In genomic region chr15:58459045-58459444, GRCh38 we compare ENCODE assay signal across 18 cellular contexts. TPM values are rescaled to one million over a fixed set of nuclear protein-coding genes. Genes with fewer than 3 reads are reported as not detected.
A peak's percentile ranks its signal among the peaks of the same experiment; 100 is the strongest.
DNase-seq lines count a peak whose midpoint lies in the region; ATAC-seq and TF ChIP-seq lines count a peak whose summit lies in the region.
"Had no signal": no experiment of that assay in that cellular context is flagged by ENCODE, and none has a peak within 500 bp of the region (broad histone marks: within the 10 kb centered on the region; RNA-seq: fewer than 3 reads in every experiment).

No MANE protein-coding gene starts in this region.

- 82% methylated on average over 2 of the region's 2 CpGs for WGBS in hepatocyte (ENCODE audit: low lambda C conversion rate, missing lambda C conversion rate)

- H3K9me3 ChIP-seq in DND-41 (ENCODE audit: insufficient read depth, low read length, severe bottlenecking) = no peaks in the 10 kb centered on the region
- H3K9me3 ChIP-seq in SJCRH30 (replicated peaks) = no peaks in the 10 kb centered on the region
- no peaks in the 10 kb centered on the region for H3K9me3 ChIP-seq in hepatocyte (ENCODE audit: low read depth)
- no peaks in the 10 kb centered on the region for H3K9me3 ChIP-seq in gastrocnemius medialis
- H3K9me3 ChIP-seq: BE2C, esophagus squamous epithelium, stomach had no signal

- H3K9me2 ChIP-seq in hepatocyte (replicated peaks; ENCODE audit: insufficient read depth) = no peaks in the 10 kb centered on the region

- no peak overlapping the region for H3K9ac ChIP-seq in DND-41 (ENCODE audit: low read depth, low read length)
- H3K9ac ChIP-seq: neural progenitor cell had no signal

- no peaks in the 10 kb centered on the region for H3K36me3 ChIP-seq in DND-41 (ENCODE audit: insufficient read depth, low read length)
- no peaks in the 10 kb centered on the region for H3K36me3 ChIP-seq in SJCRH30
- no peaks in the 10 kb centered on the region for H3K36me3 ChIP-seq in hepatocyte (replicated peaks; ENCODE audit: insufficient read depth, low read depth)
- H3K36me3 ChIP-seq in gastrocnemius medialis = no peaks in the 10 kb centered on the region
- H3K36me3 ChIP-seq: BE2C, esophagus squamous epithelium, neural progenitor cell, stomach had no signal

- H3K4me2 ChIP-seq in DND-41 (ENCODE audit: insufficient read depth, low read length) = no peak overlapping the region
- H3K4me2 ChIP-seq in hepatocyte = no peak overlapping the region
- H3K4me2 ChIP-seq: neural progenitor cell had no signal

- DNase-seq in DND-41 (no peak), SJCRH30 (no peak), hepatocyte (ENCODE audit: low spot score) (no peak), gastrocnemius medialis (no peak), NCI-H2081 (lab: John Stamatoyannopoulos, UW) (no peak), hippocampal formation (lab: John Stamatoyannopoulos, UW) (no peak)
- DNase-seq: activated CD4-positive, alpha-beta T cell treated with anti-CD3 and anti-CD28 coated beads for 36 hours; BE2C; DMS79; esophagus squamous epithelium; Kasumi-1; NCI-H187 treated with DMSO at 0.1 percent for 48 hours; stomach had no signal

- intact Hi-C loops in gastrocnemius medialis (cut with DNase I; ENCODE audit: low total_unique reads) = no loop called here

- H3K27ac ChIP-seq in DND-41 (ENCODE audit: low read length) (peak overlapping the region; percentile 7; the same call in 1 of the 2 replicates), SJCRH30 (peak overlapping the region; percentile 88), hepatocyte (peak overlapping the region; percentile 63), gastrocnemius medialis (peak overlapping the region; percentile 4 to 70 (median 63))
- H3K27ac ChIP-seq: neural progenitor cell had no signal

- in situ Hi-C loops in gastrocnemius medialis (cut with MboI; ENCODE audit: low sequenced_read_pairs in 4 of 4) = no loop called here

- H3K79me2 ChIP-seq in DND-41 (ENCODE audit: insufficient read depth, low read length) = no peaks in the 10 kb centered on the region
- no peaks in the 10 kb centered on the region for H3K79me2 ChIP-seq in hepatocyte

- H3K27me3 ChIP-seq in DND-41 (ENCODE audit: insufficient read depth, low read length, poor library complexity) (no peaks in the 10 kb centered on the region), SJCRH30 (no peaks in the 10 kb centered on the region), hepatocyte (no peaks in the 10 kb centered on the region), gastrocnemius medialis (no peaks in the 10 kb centered on the region)
- H3K27me3 ChIP-seq: BE2C, esophagus squamous epithelium, neural progenitor cell, stomach had no signal

- H3K4me3 ChIP-seq in DND-41 (ENCODE audit: low read depth in 1 of 2, low read length in 2 of 2) = no peak overlapping the region
- no peak overlapping the region for H3K4me3 ChIP-seq in SJCRH30
- no peak overlapping the region for H3K4me3 ChIP-seq in hepatocyte
- no peak overlapping the region for H3K4me3 ChIP-seq in gastrocnemius medialis
- H3K4me3 ChIP-seq: esophagus squamous epithelium, neural progenitor cell, skin epidermis, stomach had no signal

- peaks cover 46% of the 10 kb centered on the region for H3K4me1 ChIP-seq in DND-41 (ENCODE audit: insufficient read depth, low read length)
- H3K4me1 ChIP-seq in SJCRH30 = peaks cover 68% of the 10 kb centered on the region
- peaks cover 26% of the 10 kb centered on the region for H3K4me1 ChIP-seq in hepatocyte (ENCODE audit: insufficient read depth)
- H3K4me1 ChIP-seq in gastrocnemius medialis = peaks cover 5 to 23% of the 10 kb centered on the region in 2 donors
- H3K4me1 ChIP-seq: neural progenitor cell had no signal

- no peak for TF ChIP-seq POLR2A in gastrocnemius medialis (IDR thresholded peaks at IDR 0.05)

- TF ChIP-seq CTCF in DND-41 (IDR thresholded peaks at IDR 0.05; ENCODE audit: borderline replicate concordance, extremely low read depth, low read length, poor library complexity, severe bottlenecking) (no peak), hepatocyte (IDR thresholded peaks at IDR 0.05; ENCODE audit: poor library complexity) (no peak), gastrocnemius medialis (IDR thresholded peaks at IDR 0.05 in 4 of 5, conservative IDR thresholded peaks at IDR 0.05 in 1 of 5) (no peak)

- ATAC-seq in DND-41 (ENCODE audit: insufficient read depth, low read depth) = no peak
- ATAC-seq in gastrocnemius medialis = peak in 1 of 2 donors; percentile 28
- ATAC-seq in HG03442 (IDR thresholded peaks at IDR 0.05; ENCODE audit: unreplicated experiment) = no peak
- no peak for ATAC-seq in GM18907 (IDR thresholded peaks at IDR 0.05; ENCODE audit: unreplicated experiment)
- ATAC-seq: activated CD4-positive, alpha-beta T cell treated with anti-CD3 and anti-CD28 coated beads for 36 hours had no signal

- H2AFZ ChIP-seq in DND-41 (ENCODE audit: low read depth, low read length) = no peak overlapping the region
- no peak overlapping the region for H2AFZ ChIP-seq in hepatocyte
- H2AFZ ChIP-seq: neural progenitor cell had no signal

- H4K20me1 ChIP-seq in DND-41 (ENCODE audit: insufficient read depth, low read length) (no peaks in the 10 kb centered on the region), hepatocyte (ENCODE audit: insufficient read depth, poor library complexity, severe bottlenecking) (no peaks in the 10 kb centered on the region)

RNA-seq across cellular contexts. Expression of gene LIPC, which starts 27.3 kb away (rescaled TPM):
- 0.35 and 1.2 TPM in 2 replicates for total RNA-seq in SJCRH30 (2014; rRNA removed; shearing (Covaris generic))
- total RNA-seq in hepatocyte = 64.8 and 67.7 TPM in 2 replicates
- polyA plus RNA-seq in hepatocyte = 34.3 and 37.0 TPM in 2 replicates
- total RNA-seq in gastrocnemius medialis = under 1 TPM in 1 of 4 donors, not detected in 3; 0.47 TPM
- total RNA-seq: astrocyte had no signal

Comparison
In these comparisons a context has a peak if more than half of its experiments do, and no peak if none do; other contexts are left out.
1. H3K27ac ChIP-seq: peak in every context shown above with its lines; median percentile 88 in SJCRH30; 63 in hepatocyte; 63 in gastrocnemius medialis; 7 in DND-41.
2. RNA of gene LIPC, which starts 27.3 kb away (total RNA-seq): 64.8 to 67.7 TPM in hepatocyte; 0.35 to 1.2 TPM in SJCRH30 and 0.47 TPM in gastrocnemius medialis; every median in the first group is over 10 times any median in the second.